Comparison of ENCODE assay signal across 7 cellular contexts in genomic region chr7:150141525-150142345, GRCh38.
DNase-seq lines count a peak whose midpoint lies in the region; FAIRE-seq lines count a peak whose summit lies in the region.

No MANE protein-coding gene starts in this region.

- DNase-seq in DMS79 (lab: John Stamatoyannopoulos, UW) (peak; percentile 10), NCI-H1092 (lab: John Stamatoyannopoulos, UW) (peak; percentile 20), NCI-H1694 treated with DMSO at 0.1 percent for 48 hours (lab: John Stamatoyannopoulos, UW) (peak; percentile 57), NCI-H2171 (lab: John Stamatoyannopoulos, UW) (peak; percentile 38), NCI-H524 treated with DMSO at 0.1 percent for 48 hours (lab: John Stamatoyannopoulos, UW) (peak; percentile 9), RPMI8226 (peak; percentile 83)

- FAIRE-seq in islet of Langerhans (lab: Jason Lieb, UNC) = peak; percentile 90

Comparison
In these comparisons a context has a peak if more than half of its experiments do, and no peak if none do; other contexts are left out.
1. Peak in every context shown above with its lines: DNase-seq.
2. DNase-seq: peak in every context shown above with its lines; median percentile 83 in RPMI8226; 57 in NCI-H1694 treated with DMSO at 0.1 percent for 48 hours; 38 in NCI-H2171; 20 in NCI-H1092; 10 in DMS79; 9 in NCI-H524 treated with DMSO at 0.1 percent for 48 hours.